Comparison of ENCODE assay signal across 1 cellular context in the genomic region with DNA sequence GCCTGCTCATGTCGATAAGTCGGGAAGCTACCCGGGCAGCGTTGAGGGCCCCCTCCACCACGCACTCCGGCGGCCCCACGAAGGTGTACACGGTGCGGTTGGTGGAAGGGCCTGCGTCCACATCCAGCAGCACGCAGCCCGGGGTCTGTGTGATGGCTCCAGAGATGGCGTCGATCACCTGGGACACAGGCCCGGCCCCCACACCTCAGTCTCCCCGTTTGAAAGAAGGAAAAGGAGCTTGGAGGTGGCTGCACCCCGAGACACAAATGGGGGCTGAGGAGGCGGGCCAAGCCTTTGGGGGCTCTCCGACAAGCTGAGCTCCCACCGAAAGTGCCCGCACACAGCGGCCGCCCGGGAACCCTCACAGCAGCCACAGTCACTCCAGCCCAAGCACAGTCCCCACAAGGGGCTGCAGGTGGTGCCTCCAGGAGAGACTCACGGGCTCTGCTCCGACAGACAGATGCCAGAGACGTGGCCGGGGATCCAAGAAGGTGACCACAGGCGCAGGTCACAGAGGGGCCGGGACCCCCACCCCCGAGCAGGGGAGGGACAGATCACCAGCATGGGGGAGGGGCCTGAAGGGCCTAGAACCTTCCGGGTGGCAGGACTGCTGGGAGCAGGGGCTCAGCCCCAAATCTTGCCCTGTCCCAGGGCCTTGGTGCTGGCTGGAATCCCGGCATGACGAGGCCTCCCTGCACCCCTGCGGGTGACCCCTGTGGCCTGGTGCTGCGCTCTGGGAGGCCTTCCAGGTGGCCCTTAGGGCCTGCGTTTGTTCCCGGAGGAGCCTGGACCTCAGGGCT.
TF ChIP-seq lines count a peak whose summit lies in the region.

No MANE protein-coding gene starts in this region.

TF ChIP-seq in GM23338, 12 proteins besides CTCF, POLR2A, EP300 and RAD21 (continued from another document):
- no peak for TF ChIP-seq REST (IDR thresholded peaks at IDR 0.05; ENCODE audit: unreplicated experiment)
- TF ChIP-seq ETS1 (IDR thresholded peaks at IDR 0.05) = no peak
- TF ChIP-seq ZNF462 (CRISPR knock-in tag; IDR thresholded peaks at IDR 0.05) = no peak
- no peak for TF ChIP-seq EZH2phosphoT487 (IDR thresholded peaks at IDR 0.05; ENCODE audit: unreplicated experiment)
- TF ChIP-seq NANOG (IDR thresholded peaks at IDR 0.05; ENCODE audit: borderline replicate concordance) = no peak
- no peak for TF ChIP-seq STAT1 (IDR thresholded peaks at IDR 0.05; ENCODE audit: unreplicated experiment)
- TF ChIP-seq ZNF114 (CRISPR knock-in tag; IDR thresholded peaks at IDR 0.05) = no peak
